Comparison of ENCODE assay signal across 12 cellular contexts in the genomic region with DNA sequence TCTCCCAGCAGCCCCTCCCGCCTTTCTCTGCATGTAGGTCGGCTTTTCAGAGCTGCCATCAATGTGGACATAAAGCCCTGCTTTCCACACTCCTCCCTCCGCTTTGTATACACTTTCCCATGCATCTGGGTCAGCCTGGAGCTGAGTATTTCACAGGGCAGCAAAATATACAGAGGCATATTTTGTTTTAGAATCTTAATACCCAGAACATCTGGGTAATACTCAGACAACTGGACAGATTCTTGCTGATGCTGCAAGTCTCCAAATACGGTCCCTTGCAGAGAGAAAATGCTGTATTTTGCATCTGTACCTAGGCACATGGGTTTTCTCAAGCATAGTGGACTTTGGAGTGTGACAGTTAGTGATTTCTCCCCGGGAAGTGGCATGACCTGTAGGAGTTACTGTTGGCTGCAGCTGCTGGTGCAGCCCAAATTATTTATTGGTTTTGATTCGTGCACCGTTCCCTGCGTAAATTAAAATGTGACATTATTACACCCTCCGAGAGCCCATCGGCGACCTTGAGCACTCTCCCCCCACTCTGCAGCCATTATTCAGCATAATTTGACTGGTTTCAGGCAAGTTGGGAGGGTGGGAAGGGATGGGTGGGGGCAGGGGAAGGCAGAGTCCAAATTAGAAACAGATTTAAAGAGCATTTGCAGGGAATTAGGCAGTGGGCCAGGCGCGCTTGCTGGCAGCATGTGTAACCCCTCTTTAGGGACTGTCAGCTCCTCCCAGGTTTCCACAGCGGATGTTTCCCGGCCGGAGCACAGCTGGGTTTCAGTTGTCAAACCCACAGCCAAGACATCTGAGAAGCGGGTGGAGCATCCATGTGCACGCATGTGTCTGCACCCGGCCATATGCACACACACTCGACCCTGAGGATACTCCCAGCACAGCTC.
DNase-seq lines count a peak whose midpoint lies in the region; ATAC-seq and TF ChIP-seq lines count a peak whose summit lies in the region.
"Had no signal": no experiment of that assay in that cellular context is flagged by ENCODE, and none has a peak within 500 bp of the region (broad histone marks: within the 10 kb centered on the region; RNA-seq: fewer than 3 reads in every experiment).

No MANE protein-coding gene starts in this region.

- H3K27ac ChIP-seq in body of pancreas, result no peak overlapping the region
- H3K27ac ChIP-seq in left lung, result no peak overlapping the region
- H3K27ac ChIP-seq in suprapubic skin, result no peak overlapping the region
- H3K27ac ChIP-seq: 22Rv1, esophagus squamous epithelium had no signal

- DNase-seq in NCI-H1417 (lab: John Stamatoyannopoulos, UW) (peak in 2 of 3 experiments; percentile 45 to 54), NCI-H1417 treated with DMSO at 0.1 percent for 48 hours (lab: John Stamatoyannopoulos, UW) (no peak), body of pancreas (peak in 1 of 4 donors; percentile 35), left lung (peak in 1 of 2 donors; percentile 72), suprapubic skin (ENCODE audit: low spot score in 2 of 2) (peak; percentile 81 to 91), hepatic stellate cell (ENCODE audit: low spot score) (no peak), occipital lobe (lab: John Stamatoyannopoulos, UW) (no peak), NCI-H748 (lab: John Stamatoyannopoulos, UW; ENCODE audit: unreplicated experiment) (no peak)
- DNase-seq: esophagus squamous epithelium, naive B cell had no signal

- intact Hi-C loops in body of pancreas (cut with DNase I), result no loop called here
- intact Hi-C loops in left lung (cut with DNase I), result no loop called here

- no peaks in the 10 kb centered on the region for H3K27me3 ChIP-seq in body of pancreas
- no peaks in the 10 kb centered on the region for H3K27me3 ChIP-seq in left lung
- no peaks in the 10 kb centered on the region for H3K27me3 ChIP-seq in suprapubic skin

- H3K9me3 ChIP-seq in body of pancreas, result no peaks in the 10 kb centered on the region
- no peaks in the 10 kb centered on the region for H3K9me3 ChIP-seq in left lung
- H3K9me3 ChIP-seq in suprapubic skin, result no peaks in the 10 kb centered on the region
- H3K9me3 ChIP-seq: esophagus squamous epithelium had no signal

- no peak for TF ChIP-seq CTCF in body of pancreas (IDR thresholded peaks at IDR 0.05)
- no peak for TF ChIP-seq CTCF in left lung (IDR thresholded peaks at IDR 0.05)
- no peak for TF ChIP-seq CTCF in suprapubic skin (IDR thresholded peaks at IDR 0.05)

- no peak overlapping the region for H3K4me3 ChIP-seq in body of pancreas
- no peak overlapping the region for H3K4me3 ChIP-seq in left lung
- no peak overlapping the region for H3K4me3 ChIP-seq in suprapubic skin

- TF ChIP-seq EP300 in suprapubic skin (IDR thresholded peaks at IDR 0.05), result no peak

- ATAC-seq in body of pancreas, result peak; percentile 35
- peak; percentile 13 for ATAC-seq in left lung
- ATAC-seq: activated naive CD4-positive, alpha-beta T cell treated with anti-CD3 and anti-CD28 coated beads, Interleukin-2, amount 50 U/mL, for 72 hours had no signal

- TF ChIP-seq POLR2A in body of pancreas (IDR thresholded peaks at IDR 0.05) (no peak), suprapubic skin (IDR thresholded peaks at IDR 0.05) (no peak)

- no peaks in the 10 kb centered on the region for H3K36me3 ChIP-seq in body of pancreas (replicated peaks in 1 of 2; ENCODE audit: insufficient read depth in 1 of 2, low read depth in 2 of 2)
- H3K36me3 ChIP-seq in left lung, result no peaks in the 10 kb centered on the region
- no peaks in the 10 kb centered on the region for H3K36me3 ChIP-seq in suprapubic skin
- H3K36me3 ChIP-seq: esophagus squamous epithelium had no signal

- H3K4me1 ChIP-seq in body of pancreas (peaks cover 11% of the 10 kb centered on the region), left lung (peaks cover 0 to 33% of the 10 kb centered on the region in 2 donors), suprapubic skin (peaks cover 16% of the 10 kb centered on the region)

- WGBS in body of pancreas, 2 donors, result 26% methylated on average over 20 of the region's 20 CpGs
- WGBS in suprapubic skin, result 28% methylated on average over 20 of the region's 20 CpGs

Comparison
In these comparisons a context has a peak if more than half of its experiments do, and no peak if none do; other contexts are left out.
1. DNase-seq: peak in NCI-H1417 (2 of 3) and suprapubic skin (2 of 2); none in NCI-H1417 treated with DMSO at 0.1 percent for 48 hours (single experiment), hepatic stellate cell (single experiment), occipital lobe (single experiment) and NCI-H748 (single experiment).